ENCODE assay signal across 2 cellular contexts in genomic region chr1:243260221-243260880, GRCh38.
TF ChIP-seq lines count a peak whose summit lies in the region.

No MANE protein-coding gene starts in this region.

TF ChIP-seq in K562, 482 proteins besides CTCF, POLR2A, EP300 and RAD21:
- no peak for TF ChIP-seq HINFP (tag; conservative IDR thresholded peaks at IDR 0.05; ENCODE audit: low read depth)
- no peak for TF ChIP-seq ZC3H11A (IDR thresholded peaks at IDR 0.05; ENCODE audit: low read depth, low read length)
- no peak for TF ChIP-seq MAFF (IDR thresholded peaks at IDR 0.05; ENCODE audit: low read length)
- no peak for TF ChIP-seq KLF6 (CRISPR knock-in tag; IDR thresholded peaks at IDR 0.05; ENCODE audit: borderline replicate concordance)
- TF ChIP-seq BRD9 (IDR thresholded peaks at IDR 0.05; ENCODE audit: low read depth, partially characterized antibody): no peak
- TF ChIP-seq BRF1 (IDR thresholded peaks at IDR 0.05; ENCODE audit: borderline replicate concordance, extremely low read depth, insufficient read length): no peak
- TF ChIP-seq ZBTB12 (CRISPR knock-in tag; IDR thresholded peaks at IDR 0.05): no peak
- no peak for TF ChIP-seq RBM39 (optimal IDR thresholded peaks at IDR 0.05; ENCODE audit: low read depth, low read length)
- TF ChIP-seq ZEB2 (IDR thresholded peaks at IDR 0.05): peak; percentile 41; the same call in 1 of the 2 replicates
- 0 out of 2 replicates have a peak, but pooled peaks have one; percentile 7 for TF ChIP-seq TCF3 (CRISPR knock-in tag; IDR thresholded peaks at IDR 0.05)

TF ChIP-seq in HEK293T, 16 proteins besides CTCF, POLR2A, EP300 and RAD21:
- no peak for TF ChIP-seq PKNOX1 (IDR thresholded peaks at IDR 0.05)
- no peak for TF ChIP-seq FOXK2 (IDR thresholded peaks at IDR 0.05)
- TF ChIP-seq HDGF (IDR thresholded peaks at IDR 0.05; ENCODE audit: borderline replicate concordance): no peak
- no peak for TF ChIP-seq ARNT (IDR thresholded peaks at IDR 0.05)
- TF ChIP-seq BHLHE40 (IDR thresholded peaks at IDR 0.05; ENCODE audit: borderline replicate concordance): no peak
- TF ChIP-seq SP1 (IDR thresholded peaks at IDR 0.05): no peak
- TF ChIP-seq TARDBP (IDR thresholded peaks at IDR 0.05): no peak
- no peak for TF ChIP-seq ZNF384 (IDR thresholded peaks at IDR 0.05)
- TF ChIP-seq FOXM1 (IDR thresholded peaks at IDR 0.05; ENCODE audit: borderline replicate concordance): no peak
- TF ChIP-seq NFRKB (IDR thresholded peaks at IDR 0.05): no peak
- no peak for TF ChIP-seq LEF1 (IDR thresholded peaks at IDR 0.05; ENCODE audit: borderline replicate concordance)
- no peak for TF ChIP-seq ELF4 (IDR thresholded peaks at IDR 0.05)
- no peak for TF ChIP-seq L3MBTL2 (conservative IDR thresholded peaks at IDR 0.05)
- TF ChIP-seq FOXA1 (IDR thresholded peaks at IDR 0.05): no peak
- TF ChIP-seq SUZ12 (IDR thresholded peaks at IDR 0.05): no peak
- TF ChIP-seq CTBP1 (IDR thresholded peaks at IDR 0.05; ENCODE audit: borderline replicate concordance): no peak
TF ChIP-seq in HEK293T: peak in this region for 0.
